Comparison of ENCODE assay signal across 26 cellular contexts in the genomic region with DNA sequence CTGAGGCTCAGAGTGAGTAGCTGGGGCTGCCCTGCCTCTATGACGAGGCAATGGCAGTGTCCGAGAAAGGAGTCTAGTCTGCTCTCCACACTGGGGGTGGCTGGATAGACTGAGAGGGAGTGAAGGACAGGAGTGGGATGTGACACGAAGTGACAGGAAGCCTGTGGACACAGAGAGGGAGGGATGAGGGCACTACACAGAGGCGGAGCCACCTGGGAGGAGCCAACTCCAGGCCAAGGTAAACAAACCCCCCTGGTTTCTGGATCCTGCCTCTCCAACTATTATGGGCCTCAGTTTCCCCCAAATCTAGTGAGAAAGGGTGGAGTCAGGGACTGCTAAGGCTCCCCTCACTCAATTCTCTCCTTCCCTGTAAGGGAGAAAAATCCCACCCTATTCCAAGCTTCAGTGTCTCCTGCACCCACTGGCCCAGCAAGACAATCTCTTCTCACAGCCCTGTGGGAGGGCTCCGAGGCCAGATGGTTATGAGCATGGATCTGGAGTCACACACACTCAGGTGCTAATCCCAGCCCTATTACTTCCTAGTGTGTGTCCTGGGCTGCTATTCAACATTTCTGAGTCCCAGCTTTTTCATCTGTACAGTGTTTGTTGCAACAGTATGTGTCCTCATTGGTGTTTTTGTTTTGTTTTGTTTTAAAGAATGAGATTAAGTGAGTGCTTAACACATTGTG.
"Had no signal": no experiment of that assay in that cellular context is flagged by ENCODE, and none has a peak within 500 bp of the region (broad histone marks: within the 10 kb centered on the region; RNA-seq: fewer than 3 reads in every experiment).

No MANE protein-coding gene starts in this region.

- H3K27me3 Mint-ChIP-seq: activated CD4-positive, alpha-beta T cell treated with anti-CD3 and anti-CD28 coated beads, Interleukin-2, amount 10 ng/mL, durations not matched to agents 7 days and 5 days; activated CD8-positive, alpha-beta memory T cell treated with anti-CD3 and anti-CD28 coated beads, Interleukin-2, amount 10 ng/mL, durations not matched to agents 7 days and 5 days; activated CD8-positive, alpha-beta T cell treated with anti-CD3 and anti-CD28 coated beads for 36 hours; activated naive CD8-positive, alpha-beta T cell; dendritic cell treated with granulocyte-macrophage colony-stimulating factor and Interleukin-4, amounts not matched to agents 40 ng/mL and 50 ng/mL, for 4 days; naive B cell; T-helper 17 cell had no signal

- H3K4me3 ChIP-seq: lower lobe of right lung, tibial artery had no signal

- FAIRE-seq: kidney, small intestine had no signal

- H3K4me3 Mint-ChIP-seq: activated CD4-positive, alpha-beta T cell treated with anti-CD3 and anti-CD28 coated beads, Interleukin-2, amount 10 ng/mL, durations not matched to agents 7 days and 5 days; activated CD8-positive, alpha-beta memory T cell treated with anti-CD3 and anti-CD28 coated beads, Interleukin-2, amount 10 ng/mL, durations not matched to agents 7 days and 5 days; activated CD8-positive, alpha-beta T cell treated with anti-CD3 and anti-CD28 coated beads for 36 hours; activated naive CD8-positive, alpha-beta T cell; dendritic cell treated with granulocyte-macrophage colony-stimulating factor and Interleukin-4, amounts not matched to agents 40 ng/mL and 50 ng/mL, for 4 days; T-helper 17 cell had no signal

- H3K9me3 Mint-ChIP-seq: activated CD4-positive, alpha-beta T cell treated with anti-CD3 and anti-CD28 coated beads, Interleukin-2, amount 10 ng/mL, durations not matched to agents 7 days and 5 days; activated CD8-positive, alpha-beta T cell treated with anti-CD3 and anti-CD28 coated beads for 36 hours; dendritic cell treated with granulocyte-macrophage colony-stimulating factor and Interleukin-4, amounts not matched to agents 40 ng/mL and 50 ng/mL, for 4 days; naive B cell had no signal

- DNase-seq: activated CD4-positive, alpha-beta T cell treated with anti-CD3 and anti-CD28 coated beads, Interleukin-2, amount 10 ng/mL, durations not matched to agents 7 days and 5 days; activated CD8-positive, alpha-beta memory T cell treated with anti-CD3 and anti-CD28 coated beads, Interleukin-2, amount 10 ng/mL, durations not matched to agents 7 days and 5 days; activated CD8-positive, alpha-beta T cell treated with anti-CD3 and anti-CD28 coated beads for 36 hours; activated gamma-delta T cell treated with Interleukin-2 at 50 U/mL for 16 hours; activated T-cell treated with anti-CD3 and anti-CD28 coated beads for 4 hours; amniotic stem cell; effector CD8-positive, alpha-beta T cell; erythroblast; foreskin melanocyte; kidney; lower lobe of right lung; mesendoderm; naive B cell; occipital lobe; small intestine; stimulated activated CD4-positive, alpha-beta T cell treated with anti-CD3 and anti-CD28 coated beads, Interleukin-15, amount 100 ng/mL, for 24 hours; stimulated activated CD4-positive, alpha-beta T cell treated with anti-CD3 and anti-CD28 coated beads, Interleukin-4, amount 100 ng/mL, for 24 hours; stimulated activated naive CD8-positive, alpha-beta T cell treated with anti-CD3 and anti-CD28 coated beads, Interleukin-15, Interleukin-2, amounts not matched to agents 100 U/mL and 50 U/mL, for 24 hours; SW 1271; T-helper 17 cell had no signal

- H3K27ac Mint-ChIP-seq: activated CD4-positive, alpha-beta T cell treated with anti-CD3 and anti-CD28 coated beads, Interleukin-2, amount 10 ng/mL, durations not matched to agents 7 days and 5 days; activated CD8-positive, alpha-beta memory T cell treated with anti-CD3 and anti-CD28 coated beads, Interleukin-2, amount 10 ng/mL, durations not matched to agents 7 days and 5 days; activated CD8-positive, alpha-beta T cell treated with anti-CD3 and anti-CD28 coated beads for 36 hours; activated naive CD8-positive, alpha-beta T cell; dendritic cell treated with granulocyte-macrophage colony-stimulating factor and Interleukin-4, amounts not matched to agents 40 ng/mL and 50 ng/mL, for 4 days; naive B cell; T-helper 17 cell had no signal

- ATAC-seq: activated CD8-positive, alpha-beta memory T cell treated with anti-CD3 and anti-CD28 coated beads, Interleukin-2, amount 10 ng/mL, durations not matched to agents 7 days and 5 days; activated CD8-positive, alpha-beta T cell treated with anti-CD3 and anti-CD28 coated beads for 36 hours; left lobe of liver; lower lobe of right lung; sciatic nerve; stimulated activated naive CD8-positive, alpha-beta T cell treated with anti-CD3 and anti-CD28 coated beads, Interleukin-15, Interleukin-2, amounts not matched to agents 100 U/mL and 50 U/mL, for 24 hours; T-helper 17 cell had no signal

- H3K4me1 Mint-ChIP-seq: activated CD4-positive, alpha-beta T cell treated with anti-CD3 and anti-CD28 coated beads, Interleukin-2, amount 10 ng/mL, durations not matched to agents 7 days and 5 days; activated CD8-positive, alpha-beta memory T cell treated with anti-CD3 and anti-CD28 coated beads, Interleukin-2, amount 10 ng/mL, durations not matched to agents 7 days and 5 days; naive B cell had no signal

- H3K27ac ChIP-seq: lower lobe of right lung, tibial artery, VCaP had no signal

- H3K27me3 ChIP-seq: tibial artery had no signal
